In the genomic region with DNA sequence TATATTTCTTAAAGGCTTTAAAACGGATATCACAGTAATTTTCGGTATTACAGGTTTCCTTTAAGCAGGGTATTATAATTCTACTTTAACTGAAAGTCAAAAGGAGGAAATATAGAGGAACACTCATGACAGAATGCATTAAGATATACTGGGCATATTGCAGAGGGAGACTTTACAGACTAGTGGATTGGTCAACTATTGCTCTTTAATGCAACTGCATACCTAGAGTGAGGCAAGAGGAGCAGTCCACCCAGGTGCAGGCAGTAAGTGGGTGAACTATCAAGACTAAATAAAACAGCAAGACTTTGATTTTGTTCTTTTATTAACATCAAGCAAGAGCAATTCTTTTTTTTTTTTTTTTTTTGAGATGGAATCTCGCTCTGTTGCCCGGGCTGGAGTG, we compare ENCODE assay signal across 1 cellular context.
TF ChIP-seq lines count a peak whose summit lies in the region.

No MANE protein-coding gene starts in this region.

TF ChIP-seq in K562, 482 proteins besides CTCF, POLR2A, EP300 and RAD21:
- TF ChIP-seq, protein P1, sequence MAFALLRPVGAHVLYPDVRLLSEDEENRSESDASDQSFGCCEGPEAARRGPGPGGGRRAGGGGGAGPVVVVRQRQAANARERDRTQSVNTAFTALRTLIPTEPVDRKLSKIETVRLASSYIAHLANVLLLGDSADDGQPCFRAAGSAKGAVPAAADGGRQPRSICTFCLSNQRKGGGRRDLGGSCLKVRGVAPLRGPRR (CRISPR knock-in tag; IDR thresholded peaks at IDR 0.05): no peak
- no peak for TF ChIP-seq ZNF431 (CRISPR knock-in tag; IDR thresholded peaks at IDR 0.05)
- TF ChIP-seq ZNF23 (CRISPR knock-in tag; IDR thresholded peaks at IDR 0.05): no peak
- TF ChIP-seq TEAD4 (IDR thresholded peaks at IDR 0.05; ENCODE audit: low read length): no peak
- no peak for TF ChIP-seq TEAD4 (CRISPR knock-in tag; IDR thresholded peaks at IDR 0.05; ENCODE audit: borderline replicate concordance)
